Comparison of ENCODE assay signal across 26 cellular contexts in the genomic region with DNA sequence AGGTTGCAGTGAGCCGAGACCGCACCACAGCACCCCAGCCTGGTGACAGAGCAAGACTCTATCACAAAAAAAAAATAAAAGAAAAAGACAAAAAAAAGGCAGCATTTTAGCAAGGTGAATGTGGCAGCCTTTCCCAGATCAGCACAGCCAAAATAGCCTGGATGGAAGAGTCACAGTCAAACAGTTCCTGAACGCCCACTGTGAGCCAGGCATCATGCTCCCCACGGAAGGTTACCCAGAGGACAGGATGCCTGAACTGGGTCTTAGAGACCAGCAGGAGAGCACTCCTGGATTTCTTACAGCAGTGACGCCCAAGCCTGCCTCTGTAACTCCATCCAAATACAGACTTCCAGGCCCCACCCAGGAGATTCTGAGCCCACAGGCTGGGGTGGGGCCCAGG.
"Had no signal": no experiment of that assay in that cellular context is flagged by ENCODE, and none has a peak within 500 bp of the region (broad histone marks: within the 10 kb centered on the region; RNA-seq: fewer than 3 reads in every experiment).

No MANE protein-coding gene starts in this region.

- H3K4me3 ChIP-seq: neural progenitor cell, ovary, psoas muscle, right lobe of liver, sigmoid colon, stomach, thoracic aorta, thyroid gland, tibial nerve, upper lobe of left lung, vagina had no signal

- H3K4me3 Mint-ChIP-seq: natural killer cell treated with Interleukin-12 subunit alpha and Interleukin-12 subunit beta and Interleukin-15 and Interleukin-18, amount 100 ng/mL, for 72 hours; nephron progenitor cell; neural progenitor cell; stimulated activated effector memory CD8-positive, alpha-beta T cell treated with anti-CD3 and anti-CD28 coated beads, Interleukin-12 subunit alpha, Interleukin-12 subunit beta, amount 100 ng/mL, for 72 hours; stimulated activated naive B cell treated with anti-CD40 and anti-IgM and Interleukin-4, amounts not matched to agents 10 μg/mL and 1 μg/mL and 100 μg/mL, for 72 hours; stimulated activated naive CD8-positive, alpha-beta T cell treated with anti-CD3 and anti-CD28 coated beads, Interleukin-15, Interleukin-2, amounts not matched to agents 100 ng/mL and 50 ng/mL, for 24 hours had no signal

- H3K36me3 ChIP-seq: neural progenitor cell, ovary, right lobe of liver, thoracic aorta, thyroid gland, vagina had no signal

- H3K27me3 Mint-ChIP-seq: natural killer cell treated with Interleukin-12 subunit alpha and Interleukin-12 subunit beta and Interleukin-15 and Interleukin-18, amount 100 ng/mL, for 72 hours; progenitor cell of endocrine pancreas; stimulated activated naive B cell treated with anti-CD40 and anti-IgM and Interleukin-4, amounts not matched to agents 10 μg/mL and 1 μg/mL and 100 μg/mL, for 72 hours; stimulated activated naive CD8-positive, alpha-beta T cell treated with anti-CD3 and anti-CD28 coated beads, Interleukin-15, Interleukin-2, amounts not matched to agents 100 ng/mL and 50 ng/mL, for 24 hours had no signal

- H3K36me3 Mint-ChIP-seq: natural killer cell treated with Interleukin-12 subunit alpha and Interleukin-12 subunit beta and Interleukin-15 and Interleukin-18, amount 100 ng/mL, for 72 hours had no signal

- H3K9me3 Mint-ChIP-seq: natural killer cell treated with Interleukin-12 subunit alpha and Interleukin-12 subunit beta and Interleukin-15 and Interleukin-18, amount 100 ng/mL, for 72 hours; nephron progenitor cell; neural progenitor cell; stimulated activated effector memory CD8-positive, alpha-beta T cell treated with anti-CD3 and anti-CD28 coated beads, Interleukin-12 subunit alpha, Interleukin-12 subunit beta, amount 100 ng/mL, for 72 hours; stimulated activated naive B cell treated with anti-CD40 and anti-IgM and Interleukin-4, amounts not matched to agents 10 μg/mL and 1 μg/mL and 100 μg/mL, for 72 hours; stimulated activated naive CD8-positive, alpha-beta T cell treated with anti-CD3 and anti-CD28 coated beads, Interleukin-15, Interleukin-2, amounts not matched to agents 100 ng/mL and 50 ng/mL, for 24 hours had no signal

- H3K9ac ChIP-seq: neural progenitor cell, parathyroid adenoma had no signal

- H3K9me3 ChIP-seq: ovary, psoas muscle, right lobe of liver, sigmoid colon, stomach, thoracic aorta, thyroid gland, tibial nerve, upper lobe of left lung, vagina had no signal

- H3K27me3 ChIP-seq: neural progenitor cell, ovary, right lobe of liver, sigmoid colon, stomach, thyroid gland, tibial nerve, upper lobe of left lung, vagina had no signal

- H3K27ac ChIP-seq: neural progenitor cell, ovary, parathyroid adenoma, psoas muscle, right lobe of liver, sigmoid colon, stomach, thoracic aorta, thyroid gland, tibial nerve, upper lobe of left lung, vagina had no signal

- H3K27ac Mint-ChIP-seq: natural killer cell treated with Interleukin-12 subunit alpha and Interleukin-12 subunit beta and Interleukin-15 and Interleukin-18, amount 100 ng/mL, for 72 hours; nephron progenitor cell; neural progenitor cell; progenitor cell of endocrine pancreas; stimulated activated effector memory CD8-positive, alpha-beta T cell treated with anti-CD3 and anti-CD28 coated beads, Interleukin-12 subunit alpha, Interleukin-12 subunit beta, amount 100 ng/mL, for 72 hours; stimulated activated naive B cell treated with anti-CD40 and anti-IgM and Interleukin-4, amounts not matched to agents 10 μg/mL and 1 μg/mL and 100 μg/mL, for 72 hours; stimulated activated naive CD8-positive, alpha-beta T cell treated with anti-CD3 and anti-CD28 coated beads, Interleukin-15, Interleukin-2, amounts not matched to agents 100 ng/mL and 50 ng/mL, for 24 hours had no signal

- DNase-seq: nephron progenitor cell; occipital lobe; ovary; psoas muscle; sigmoid colon; small intestine; stimulated activated CD4-positive, alpha-beta T cell treated with anti-CD3 and anti-CD28 coated beads, Interleukin-15, amount 100 ng/mL, for 24 hours; stimulated activated CD4-positive, alpha-beta T cell treated with anti-CD3 and anti-CD28 coated beads, Interleukin-2, amount 100 ng/mL, for 24 hours; stimulated activated CD4-positive, alpha-beta T cell treated with anti-CD3 and anti-CD28 coated beads, Interleukin-2, amount 100 ng/mL, for 48 hours; stimulated activated CD4-positive, alpha-beta T cell treated with anti-CD3 and anti-CD28 coated beads, Interleukin-4, amount 100 ng/mL, for 24 hours; stimulated activated naive B cell treated with anti-CD40 and anti-IgM and Interleukin-4, amounts not matched to agents 10 μg/mL and 1 μg/mL and 100 μg/mL, for 72 hours; stimulated activated naive CD4-positive, alpha-beta T cell treated with Interleukin-2 at 50 U/mL for 16 hours; stomach; thyroid gland; trophoblast cell had no signal
